1 cellular context compared by ENCODE assay signal in the genomic region with DNA sequence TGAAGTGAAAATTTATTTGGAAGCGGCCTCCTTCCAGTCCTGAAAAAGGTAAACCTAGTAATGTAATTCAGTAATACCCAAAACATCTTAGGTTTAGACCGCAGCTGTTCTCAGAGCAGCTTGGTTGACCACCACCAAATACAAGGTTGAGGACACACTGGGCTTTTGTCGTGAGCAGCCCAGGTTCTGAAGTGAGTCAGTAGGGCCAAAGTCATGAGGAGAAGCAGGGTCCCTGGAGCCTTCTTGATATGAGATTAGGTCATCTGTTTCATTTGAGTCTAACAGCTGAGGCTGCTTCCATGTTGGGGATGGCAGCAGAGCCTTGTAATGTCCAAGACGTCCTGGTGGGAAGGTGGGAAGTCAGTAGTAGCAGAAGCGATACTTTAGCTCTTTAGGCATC.
TF ChIP-seq lines count a peak whose summit lies in the region.

No MANE protein-coding gene starts in this region.

TF ChIP-seq in IMR-90, 13 proteins besides CTCF, POLR2A, EP300 and RAD21 (continued from another document):
- no peak for TF ChIP-seq RFX5 (IDR thresholded peaks at IDR 0.05; ENCODE audit: low read depth, low read length)
- no peak for TF ChIP-seq CHD1 (IDR thresholded peaks at IDR 0.05; ENCODE audit: low read depth, low read length)
- no peak for TF ChIP-seq FOS (IDR thresholded peaks at IDR 0.05; ENCODE audit: low read depth, low read length)
- TF ChIP-seq CEBPB (IDR thresholded peaks at IDR 0.05; ENCODE audit: low read depth, low read length) = no peak
- TF ChIP-seq MAZ (IDR thresholded peaks at IDR 0.05; ENCODE audit: borderline replicate concordance, low read depth, low read length) = no peak
- TF ChIP-seq, protein P1, sequence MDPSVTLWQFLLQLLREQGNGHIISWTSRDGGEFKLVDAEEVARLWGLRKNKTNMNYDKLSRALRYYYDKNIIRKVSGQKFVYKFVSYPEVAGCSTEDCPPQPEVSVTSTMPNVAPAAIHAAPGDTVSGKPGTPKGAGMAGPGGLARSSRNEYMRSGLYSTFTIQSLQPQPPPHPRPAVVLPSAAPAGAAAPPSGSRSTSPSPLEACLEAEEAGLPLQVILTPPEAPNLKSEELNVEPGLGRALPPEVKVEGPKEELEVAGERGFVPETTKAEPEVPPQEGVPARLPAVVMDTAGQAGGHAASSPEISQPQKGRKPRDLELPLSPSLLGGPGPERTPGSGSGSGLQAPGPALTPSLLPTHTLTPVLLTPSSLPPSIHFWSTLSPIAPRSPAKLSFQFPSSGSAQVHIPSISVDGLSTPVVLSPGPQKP (IDR thresholded peaks at IDR 0.05; ENCODE audit: borderline replicate concordance, low read depth, low read length) = no peak
- TF ChIP-seq USF2 (IDR thresholded peaks at IDR 0.05; ENCODE audit: low read depth, low read length) = no peak
